In genomic region chr2:16332681-16333519, GRCh38 we compare ENCODE assay signal across 27 cellular contexts.
"Had no signal": no experiment of that assay in that cellular context is flagged by ENCODE, and none has a peak within 500 bp of the region (broad histone marks: within the 10 kb centered on the region; RNA-seq: fewer than 3 reads in every experiment).

No MANE protein-coding gene starts in this region.

- H3K4me3 ChIP-seq: body of pancreas, cardiac muscle cell, colonic mucosa, gastrocnemius medialis, hepatocyte, transverse colon, uterus had no signal

- H3K27ac Mint-ChIP-seq: activated CD4-positive, alpha-beta T cell treated with anti-CD3 and anti-CD28 coated beads for 36 hours; activated CD8-positive, alpha-beta memory T cell treated with anti-CD3 and anti-CD28 coated beads, Interleukin-2, amount 10 ng/mL, durations not matched to agents 7 days and 5 days; activated CD8-positive, alpha-beta T cell treated with anti-CD3 and anti-CD28 coated beads, Interleukin-2, amount 10 ng/mL, durations not matched to agents 7 days and 5 days; activated naive CD4-positive, alpha-beta T cell treated with anti-CD3 and anti-CD28 coated beads, Interleukin-2, amount 50 U/mL, for 72 hours; activated T-cell treated with anti-CD3 and anti-CD28 coated beads, Interleukin-2, amount 50 U/mL, for 72 hours; naive thymus-derived CD8-positive, alpha-beta T cell; progenitor cell of endocrine pancreas; T-helper 2 cell treated with Interferon-gamma antibody and Interleukin-4, amounts not matched to agents 5 μg/mL and 100 μg/mL, for 36 hours had no signal

- H3K4me1 ChIP-seq: body of pancreas, colonic mucosa, gastrocnemius medialis, transverse colon, uterus had no signal

- DNase-seq: activated CD4-positive, alpha-beta T cell treated with anti-CD3 and anti-CD28 coated beads for 36 hours; activated CD4-positive, CD25-positive, alpha-beta regulatory T cell; activated CD8-positive, alpha-beta memory T cell treated with anti-CD3 and anti-CD28 coated beads, Interleukin-2, amount 10 ng/mL, durations not matched to agents 7 days and 5 days; activated CD8-positive, alpha-beta T cell treated with anti-CD3 and anti-CD28 coated beads, Interleukin-2, amount 10 ng/mL, durations not matched to agents 7 days and 5 days; activated naive CD4-positive, alpha-beta T cell; activated T-cell treated with anti-CD3 and anti-CD28 coated beads, Interleukin-2, amount 50 U/mL, for 72 hours; aorta; body of pancreas; cerebellar nuclear complex; colonic mucosa; effector CD8-positive, alpha-beta T cell; gastrocnemius medialis; glutamatergic neuron; islet precursor cell; midbrain; naive thymus-derived CD8-positive, alpha-beta T cell; stimulated activated CD4-positive, alpha-beta T cell treated with anti-CD3 and anti-CD28 coated beads, Interleukin-15, amount 100 ng/mL, for 24 hours; stimulated activated CD4-positive, alpha-beta T cell treated with anti-CD3 and anti-CD28 coated beads, Interleukin-2, amount 100 ng/mL, for 24 hours; stimulated activated naive CD4-positive, alpha-beta T cell; transverse colon; uterus had no signal

- H3K27me3 ChIP-seq: body of pancreas, cardiac muscle cell, colonic mucosa, hepatocyte, transverse colon, uterus had no signal

- ATAC-seq: activated CD4-positive, alpha-beta T cell treated with anti-CD3 and anti-CD28 coated beads for 36 hours; activated CD8-positive, alpha-beta memory T cell treated with anti-CD3 and anti-CD28 coated beads, Interleukin-2, amount 10 ng/mL, durations not matched to agents 7 days and 5 days; activated CD8-positive, alpha-beta T cell treated with anti-CD3 and anti-CD28 coated beads, Interleukin-2, amount 10 ng/mL, durations not matched to agents 7 days and 5 days; activated naive CD4-positive, alpha-beta T cell treated with anti-CD3 and anti-CD28 coated beads, Interleukin-2, amount 50 U/mL, for 72 hours; activated T-cell treated with anti-CD3 and anti-CD28 coated beads, Interleukin-2, amount 50 U/mL, for 72 hours; body of pancreas; gastrocnemius medialis; naive thymus-derived CD8-positive, alpha-beta T cell had no signal

- H3K79me2 ChIP-seq: hepatocyte had no signal

- H3K4me1 Mint-ChIP-seq: activated CD4-positive, alpha-beta T cell treated with anti-CD3 and anti-CD28 coated beads for 36 hours; activated CD8-positive, alpha-beta memory T cell treated with anti-CD3 and anti-CD28 coated beads, Interleukin-2, amount 10 ng/mL, durations not matched to agents 7 days and 5 days; naive thymus-derived CD8-positive, alpha-beta T cell had no signal

- H3K36me3 Mint-ChIP-seq: activated CD8-positive, alpha-beta memory T cell treated with anti-CD3 and anti-CD28 coated beads, Interleukin-2, amount 10 ng/mL, durations not matched to agents 7 days and 5 days; activated naive CD4-positive, alpha-beta T cell treated with anti-CD3 and anti-CD28 coated beads, Interleukin-2, amount 50 U/mL, for 72 hours; naive thymus-derived CD8-positive, alpha-beta T cell had no signal

- H3K36me3 ChIP-seq: cardiac muscle cell, colonic mucosa, gastrocnemius medialis, transverse colon, uterus had no signal

- H3K27ac ChIP-seq: body of pancreas, colonic mucosa, epithelial cell of prostate, gastrocnemius medialis, hepatocyte, transverse colon had no signal

- H3K4me3 Mint-ChIP-seq: activated CD4-positive, alpha-beta T cell treated with anti-CD3 and anti-CD28 coated beads for 36 hours; activated CD8-positive, alpha-beta memory T cell treated with anti-CD3 and anti-CD28 coated beads, Interleukin-2, amount 10 ng/mL, durations not matched to agents 7 days and 5 days; activated CD8-positive, alpha-beta T cell treated with anti-CD3 and anti-CD28 coated beads, Interleukin-2, amount 10 ng/mL, durations not matched to agents 7 days and 5 days; activated T-cell treated with anti-CD3 and anti-CD28 coated beads, Interleukin-2, amount 50 U/mL, for 72 hours; naive thymus-derived CD8-positive, alpha-beta T cell; T-helper 2 cell treated with Interferon-gamma antibody and Interleukin-4, amounts not matched to agents 5 μg/mL and 100 μg/mL, for 36 hours had no signal

- H3K9me3 ChIP-seq: body of pancreas, colonic mucosa, gastrocnemius medialis, transverse colon, uterus had no signal

- H3K4me2 ChIP-seq: hepatocyte had no signal

- H2AFZ ChIP-seq: hepatocyte had no signal

- H3K27me3 Mint-ChIP-seq: activated CD8-positive, alpha-beta memory T cell treated with anti-CD3 and anti-CD28 coated beads, Interleukin-2, amount 10 ng/mL, durations not matched to agents 7 days and 5 days had no signal

- H3K9me3 Mint-ChIP-seq: activated naive CD4-positive, alpha-beta T cell treated with anti-CD3 and anti-CD28 coated beads, Interleukin-2, amount 50 U/mL, for 72 hours; activated T-cell treated with anti-CD3 and anti-CD28 coated beads, Interleukin-2, amount 50 U/mL, for 72 hours; T-helper 2 cell treated with Interferon-gamma antibody and Interleukin-4, amounts not matched to agents 5 μg/mL and 100 μg/mL, for 36 hours had no signal
